ENCODE assay signal across 8 cellular contexts in the genomic region with DNA sequence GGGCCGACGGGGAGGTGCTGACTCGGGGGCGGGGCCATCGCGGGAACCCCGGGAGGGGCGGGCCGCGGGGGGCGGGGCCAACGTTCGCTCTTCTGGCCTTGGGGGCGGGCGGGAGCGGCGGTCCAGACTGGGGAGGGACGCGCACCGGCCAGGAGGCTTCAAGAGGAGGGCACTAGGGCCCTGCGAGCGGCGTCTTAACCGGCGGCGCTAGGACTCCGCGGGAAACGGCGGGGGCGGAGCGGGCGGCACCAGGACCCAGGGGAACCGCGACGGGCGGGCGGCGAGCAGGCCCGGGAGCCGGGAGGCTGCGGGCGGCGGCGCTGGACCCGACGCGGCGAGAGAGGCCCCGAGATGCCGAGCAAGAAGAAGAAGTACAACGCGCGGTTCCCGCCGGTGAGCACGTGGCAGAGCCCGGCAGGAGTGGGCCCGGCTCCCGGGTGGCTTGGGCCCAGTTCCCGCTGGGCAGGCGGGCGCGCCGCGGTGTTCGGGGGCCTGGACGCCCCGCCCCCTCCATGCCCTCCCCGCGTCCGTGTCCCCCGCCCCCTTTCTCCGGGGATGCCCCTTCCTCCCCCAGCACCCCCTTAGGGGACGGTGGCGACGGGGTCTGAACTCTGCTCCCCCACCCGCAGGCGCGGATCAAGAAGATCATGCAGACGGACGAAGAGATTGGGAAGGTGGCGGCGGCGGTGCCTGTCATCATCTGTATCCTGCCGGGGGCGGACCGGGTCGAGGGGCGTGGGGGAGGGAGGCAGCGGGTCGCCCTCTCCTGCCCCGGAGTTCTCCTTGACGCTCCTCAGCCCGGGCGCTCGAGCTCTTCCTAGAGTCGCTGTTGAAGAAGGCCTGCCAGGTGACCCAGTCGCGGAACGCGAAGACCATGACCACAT.
A peak's percentile ranks its signal among the peaks of the same experiment; 100 is the strongest.
DNase-seq lines count a peak whose midpoint lies in the region; ATAC-seq lines count a peak whose summit lies in the region.

A gene with protein sequence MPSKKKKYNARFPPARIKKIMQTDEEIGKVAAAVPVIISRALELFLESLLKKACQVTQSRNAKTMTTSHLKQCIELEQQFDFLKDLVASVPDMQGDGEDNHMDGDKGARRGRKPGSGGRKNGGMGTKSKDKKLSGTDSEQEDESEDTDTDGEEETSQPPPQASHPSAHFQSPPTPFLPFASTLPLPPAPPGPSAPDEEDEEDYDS (plus strand): TSS at position 276 of the 884 bp plus-strand sequence. CDS start 76 bp downstream, at position 352.

- peaks cover 33 to 38% of the 10 kb centered on the region in 2 donors for H3K4me1 Mint-ChIP-seq in effector memory CD8-positive, alpha-beta T cell (ENCODE audit: low read depth in 2 of 2)
- H3K4me1 Mint-ChIP-seq in memory B cell: peaks cover 24% of the 10 kb centered on the region

- H3K9me3 Mint-ChIP-seq in effector memory CD8-positive, alpha-beta T cell: no peaks in the 10 kb centered on the region
- no peaks in the 10 kb centered on the region for H3K9me3 Mint-ChIP-seq in memory B cell

- peak within 1 kb of the TSS; percentile 90 for H3K27ac Mint-ChIP-seq in effector memory CD8-positive, alpha-beta T cell
- peak within 1 kb of the TSS; percentile 86 for H3K27ac Mint-ChIP-seq in memory B cell

- peak within 1 kb of the TSS; percentile 91 to 92 for H3K4me3 Mint-ChIP-seq in effector memory CD8-positive, alpha-beta T cell
- peak within 1 kb of the TSS; percentile 96 for H3K4me3 Mint-ChIP-seq in memory B cell

- peak; percentile 74 for ATAC-seq in GM21381 (IDR thresholded peaks at IDR 0.05; ENCODE audit: unreplicated experiment)
- peak; percentile 89 for ATAC-seq in effector memory CD8-positive, alpha-beta T cell (replicated peaks)
- peak; percentile 87 for ATAC-seq in memory B cell (ENCODE audit: low read depth)

- peaks cover 52% of the 10 kb centered on the region for H3K36me3 Mint-ChIP-seq in effector memory CD8-positive, alpha-beta T cell (ENCODE audit: insufficient read depth)
- H3K36me3 Mint-ChIP-seq in memory B cell: peaks cover 12% of the 10 kb centered on the region

- DNase-seq in CMK (ENCODE audit: low read depth) (peak; percentile 97), HUDEP-2 (lab: John Stamatoyannopoulos, UW; ENCODE audit: unreplicated experiment in 76 of 76) (peak in 75 of 76 experiments; percentile 61 to 99 (median 97)), NOMO-1 treated with dmso at 0.1 percent for 144 hours (lab: John Stamatoyannopoulos, UW; ENCODE audit: unreplicated experiment) (peak; percentile 98), memory B cell (ENCODE audit: low spot score in 2 of 2) (peak; percentile 93 to 96)
- peak; percentile 98 to 99 (median 99) for DNase-seq in activated CD8-positive, alpha-beta memory T cell treated with anti-CD3 and anti-CD28 coated beads for 48 hours (ENCODE audit: low read depth in 2 of 3, low spot score in 2 of 3)
- peak; percentile 95 to 97 (median 96) for DNase-seq in effector memory CD8-positive, alpha-beta T cell
- peak; percentile 99 for DNase-seq in stimulated activated CD8-positive, alpha-beta memory T cell treated with anti-CD3 and anti-CD28 coated beads, Interleukin-12 subunit alpha, Interleukin-12 subunit beta, amount 100 ng/mL, for 1 hour (ENCODE audit: low read depth)

- H3K27me3 Mint-ChIP-seq in effector memory CD8-positive, alpha-beta T cell: no peaks in the 10 kb centered on the region
- no peaks in the 10 kb centered on the region for H3K27me3 Mint-ChIP-seq in memory B cell

Comparison
In these comparisons a context has a peak if more than half of its experiments do, and no peak if none do; other contexts are left out.
1. Peak in every context shown above with its lines: DNase-seq and ATAC-seq.